ENCODE assay signal across 17 cellular contexts in the genomic region with DNA sequence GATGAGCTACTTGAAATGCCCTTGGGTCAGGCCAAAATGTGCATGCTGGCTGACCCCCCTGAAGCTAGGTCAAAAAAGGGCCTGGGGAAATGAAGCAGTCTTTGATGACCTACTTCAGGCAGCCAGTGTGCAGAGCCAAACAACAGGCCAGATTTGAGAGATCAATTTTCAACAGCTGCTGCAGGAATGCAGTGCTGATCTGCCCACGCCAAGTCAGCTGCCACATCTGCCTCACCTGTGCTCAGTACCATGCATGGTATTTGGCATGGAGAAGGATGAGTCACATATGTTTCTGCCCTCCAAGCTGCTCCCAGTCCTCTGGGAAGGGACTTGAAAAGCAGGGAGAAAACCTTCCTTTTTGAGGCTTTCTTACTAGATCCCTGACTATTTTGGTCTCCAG. TPM values are rescaled to one million over a fixed set of nuclear protein-coding genes. Genes with fewer than 3 reads are reported as not detected.
DNase-seq lines count a peak whose midpoint lies in the region; ATAC-seq and TF ChIP-seq lines count a peak whose summit lies in the region.
"Had no signal": no experiment of that assay in that cellular context is flagged by ENCODE, and none has a peak within 500 bp of the region (broad histone marks: within the 10 kb centered on the region; RNA-seq: fewer than 3 reads in every experiment).

No MANE protein-coding gene starts in this region.

- no peaks in the 10 kb centered on the region for H3K79me2 ChIP-seq in PC-3 (ENCODE audit: low read length)
- no peaks in the 10 kb centered on the region for H3K79me2 ChIP-seq in fibroblast of lung (ENCODE audit: control insufficient read depth, insufficient read depth, low read length)

- CTCF ChIA-PET in PC-3 (lab: Charles Lee), result no interaction called here

- POLR2A ChIA-PET in PC-3 (lab: Charles Lee; ENCODE audit: unreplicated experiment), result no interaction called here

- H4K20me1 ChIP-seq in PC-3 (ENCODE audit: low read length), result no peaks in the 10 kb centered on the region
- no peaks in the 10 kb centered on the region for H4K20me1 ChIP-seq in fibroblast of lung (ENCODE audit: control insufficient read depth, extremely low read depth, insufficient read depth, low read length)

- no peak for ATAC-seq in PC-3
- ATAC-seq in HG03095 (IDR thresholded peaks at IDR 0.05; ENCODE audit: unreplicated experiment), result no peak
- ATAC-seq: activated CD8-positive, alpha-beta T cell treated with anti-CD3 and anti-CD28 coated beads for 36 hours had no signal

- no peak overlapping the region for H3K4me2 ChIP-seq in PC-3 (ENCODE audit: low read length)
- H3K4me2 ChIP-seq in fibroblast of lung (ENCODE audit: extremely low read depth, insufficient read depth, low read length), result peak overlapping the region; percentile 68

- intact Hi-C loops in PC-3 (cut with micrococcal nuclease), result no loop called here

- no TSS peak for BruUV-seq in PC-3 (replicated peaks; lab: Mats Ljungman, UMichigan)

- H3K27me3 ChIP-seq in PC-3 (ENCODE audit: low read length) (no peaks in the 10 kb centered on the region), fibroblast of lung (ENCODE audit: control insufficient read depth, insufficient read depth, low read length) (no peaks in the 10 kb centered on the region)

- H3K9me2 ChIP-seq in PC-3 (replicated peaks; ENCODE audit: low read length), result no peaks in the 10 kb centered on the region

- peak; percentile 27 for DNase-seq in NCI-H1092 treated with DMSO at 0.1 percent for 48 hours (lab: John Stamatoyannopoulos, UW)
- DNase-seq in NCI-H1092 (lab: John Stamatoyannopoulos, UW), result no peak
- peak; percentile 48 for DNase-seq in PC-3
- peak; percentile 20 to 69 for DNase-seq in fibroblast of lung (ENCODE audit: low read depth in 2 of 2)
- peak; percentile 10 for DNase-seq in retina
- DNase-seq in NCI-H1694 (lab: John Stamatoyannopoulos, UW), result no peak
- no peak for DNase-seq in DMS153 (lab: John Stamatoyannopoulos, UW)
- DNase-seq: activated CD8-positive, alpha-beta T cell treated with anti-CD3 and anti-CD28 coated beads for 36 hours; activated gamma-delta T cell; NCI-H1048; NCI-H748 treated with DMSO at 0.1 percent for 48 hours; occipital lobe; Right ventricle myocardium superior had no signal

- H3K9ac ChIP-seq in PC-3 (ENCODE audit: low read length) (no peak overlapping the region), fibroblast of lung (ENCODE audit: insufficient read depth, low read length) (no peak overlapping the region)

- H3K4me1 ChIP-seq in PC-3 (ENCODE audit: insufficient read depth, low read length) (peaks cover 12% of the 10 kb centered on the region; the same call in 1 of the 2 replicates), fibroblast of lung (ENCODE audit: control insufficient read depth, extremely low read depth, insufficient read depth, low read length) (peaks cover 6% of the 10 kb centered on the region)

- H3K36me3 ChIP-seq in PC-3 (ENCODE audit: low read depth, low read length), result no peaks in the 10 kb centered on the region
- no peaks in the 10 kb centered on the region for H3K36me3 ChIP-seq in fibroblast of lung (ENCODE audit: control insufficient read depth, insufficient read depth, low read length)
- H3K36me3 ChIP-seq: thoracic aorta had no signal

- H3K4me3 ChIP-seq in PC-3 (ENCODE audit: low read length) (no peak overlapping the region), fibroblast of lung (replicated peaks in 1 of 4; ENCODE audit: control extremely low read depth in 1 of 4, insufficient read depth in 1 of 4, low read depth in 3 of 4, low read length in 4 of 4) (no peak overlapping the region)
- H3K4me3 ChIP-seq: lung, thoracic aorta had no signal

- TF ChIP-seq CTCF in PC-3 (conservative IDR thresholded peaks at IDR 0.05; ENCODE audit: low read depth, low read length) (no peak), fibroblast of lung (conservative IDR thresholded peaks at IDR 0.05 in 1 of 2, IDR thresholded peaks at IDR 0.05 in 1 of 2; ENCODE audit: low read depth in 1 of 2, low read length in 2 of 2) (no peak)

- H2AFZ ChIP-seq in PC-3 (ENCODE audit: low read length) (no peak overlapping the region), fibroblast of lung (ENCODE audit: low read length) (no peak overlapping the region)

- H3F3A ChIP-seq in PC-3 (ENCODE audit: low read length, unreplicated experiment), result no peaks in the 10 kb centered on the region

- H3K27ac ChIP-seq in PC-3 (ENCODE audit: low read length), result no peak overlapping the region
- no peak overlapping the region for H3K27ac ChIP-seq in fibroblast of lung (ENCODE audit: insufficient read depth, low read length)
- H3K27ac ChIP-seq: 22Rv1, thoracic aorta had no signal

- 0 out of 2 replicates have a peak, but pooled peaks cover 6% of the 10 kb centered on the region for H3K9me3 ChIP-seq in PC-3 (ENCODE audit: low read length)
- no peaks in the 10 kb centered on the region for H3K9me3 ChIP-seq in fibroblast of lung (ENCODE audit: control insufficient read depth, insufficient read depth, low read depth, low read length)
- H3K9me3 ChIP-seq: thoracic aorta had no signal

RNA-seq across cellular contexts. Expression of gene MTNR1B, which starts 35.8 kb away (rescaled TPM):
- total RNA-seq in PC-3 (2014; rRNA removed) (not detected in 2 replicates), fibroblast of lung (not detected in 2 replicates)
- 0.26 TPM in 1 of 2 replicates, not detected in the other for polyA plus RNA-seq in fibroblast of lung
- polyA plus RNA-seq in fibroblast of lung (2012), result not detected in 2 replicates
- not detected in 2 replicates for polyA minus RNA-seq in fibroblast of lung (ENCODE audit: low replicate concordance)
- total RNA-seq: activated CD8-positive, alpha-beta T cell treated with anti-CD3 and anti-CD28 coated beads for 36 hours; lung; occipital lobe; Right ventricle myocardium superior; thoracic aorta had no signal
- polyA plus RNA-seq: lung had no signal

Comparison
In these comparisons a context has a peak if more than half of its experiments do, and no peak if none do; other contexts are left out.
1. DNase-seq: peak in NCI-H1092 treated with DMSO at 0.1 percent for 48 hours (single experiment), PC-3 (single experiment), fibroblast of lung (2 of 2) and retina (single experiment); none in NCI-H1092 (single experiment), NCI-H1694 (single experiment) and DMS153 (single experiment).